1 cellular context compared by ENCODE assay signal in genomic region chr13:49517461-49517860, GRCh38.
TF ChIP-seq lines count a peak whose summit lies in the region.

No MANE protein-coding gene starts in this region.

TF ChIP-seq in WTC11, 78 proteins besides CTCF, POLR2A, EP300 and RAD21 (continued from another document):
- TF ChIP-seq AFF4 (CRISPR knock-in tag; IDR thresholded peaks at IDR 0.05; ENCODE audit: borderline replicate concordance) (no peak), SP1 (CRISPR knock-in tag; conservative IDR thresholded peaks at IDR 0.05) (no peak), ZNF219 (CRISPR knock-in tag; IDR thresholded peaks at IDR 0.05; ENCODE audit: borderline replicate concordance) (no peak), CBFB (CRISPR knock-in tag; IDR thresholded peaks at IDR 0.05; ENCODE audit: low read depth) (no peak), NR2C2 (CRISPR knock-in tag; IDR thresholded peaks at IDR 0.05) (no peak), ETV6 (CRISPR knock-in tag; IDR thresholded peaks at IDR 0.05) (no peak), ZNF671 (CRISPR knock-in tag; IDR thresholded peaks at IDR 0.05) (no peak), OVOL2 (CRISPR knock-in tag; IDR thresholded peaks at IDR 0.05; ENCODE audit: borderline replicate concordance) (no peak), ZNF263 (CRISPR knock-in tag; IDR thresholded peaks at IDR 0.05; ENCODE audit: low read depth) (no peak), TEAD4 (CRISPR knock-in tag; IDR thresholded peaks at IDR 0.05) (no peak), IRF2 (CRISPR knock-in tag; IDR thresholded peaks at IDR 0.05; ENCODE audit: borderline replicate concordance, low read depth) (no peak), SOX15 (CRISPR knock-in tag; IDR thresholded peaks at IDR 0.05) (no peak)
- TF ChIP-seq, protein P1, sequence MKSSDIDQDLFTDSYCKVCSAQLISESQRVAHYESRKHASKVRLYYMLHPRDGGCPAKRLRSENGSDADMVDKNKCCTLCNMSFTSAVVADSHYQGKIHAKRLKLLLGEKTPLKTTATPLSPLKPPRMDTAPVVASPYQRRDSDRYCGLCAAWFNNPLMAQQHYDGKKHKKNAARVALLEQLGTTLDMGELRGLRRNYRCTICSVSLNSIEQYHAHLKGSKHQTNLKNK (CRISPR knock-in tag; IDR thresholded peaks at IDR 0.05) = no peak
